ENCODE assay signal across 7 cellular contexts in the genomic region with DNA sequence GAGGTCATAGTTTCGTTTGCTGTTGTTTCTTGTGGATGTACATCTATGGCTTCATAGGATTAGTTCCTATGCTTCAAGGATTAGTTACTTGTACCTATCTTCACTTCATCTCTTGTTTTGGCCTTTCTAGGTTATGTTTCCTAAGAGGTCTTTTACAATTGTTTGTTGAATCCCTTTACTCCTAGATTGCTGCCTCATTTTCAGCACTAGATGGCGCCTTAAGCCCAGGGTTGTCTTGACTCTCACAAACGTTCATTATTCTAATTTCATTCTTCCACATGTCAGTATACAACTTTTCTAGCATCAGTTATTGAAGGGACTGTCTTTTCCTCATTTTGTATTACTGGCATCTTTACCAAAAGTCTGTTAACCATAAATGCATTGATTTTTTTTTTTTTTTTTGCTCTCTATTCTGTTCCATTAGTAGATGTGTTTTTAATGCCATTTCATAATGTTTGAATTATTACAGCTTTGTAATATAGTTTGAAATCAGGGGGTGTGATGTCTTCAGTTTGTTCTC. TPM values are rescaled to one million over a fixed set of nuclear protein-coding genes. Genes with fewer than 3 reads are reported as not detected.
A peak's percentile ranks its signal among the peaks of the same experiment; 100 is the strongest.
DNase-seq lines count a peak whose midpoint lies in the region; ATAC-seq, FAIRE-seq and TF ChIP-seq lines count a peak whose summit lies in the region.

No MANE protein-coding gene starts in this region.

- H3K4me3 ChIP-seq in GM06990 (replicated peaks; ENCODE audit: low read depth, low read length) = no peak overlapping the region
- no peak overlapping the region for H3K4me3 ChIP-seq in SK-N-MC
- H3K4me3 ChIP-seq in K562 = no peak overlapping the region
- no peak overlapping the region for H3K4me3 ChIP-seq in right lobe of liver

- POLR2A ChIA-PET in K562 (lab: Yijun Ruan, JAX) = interaction anchor here (0.5 kb wide), 1 partner anchor 204 kb away, joined by 3 read pairs; no protein-coding TSS in a partner anchor

- H3K9me3 ChIP-seq in SK-N-MC (ENCODE audit: low read depth, low read length) = no peaks in the 10 kb centered on the region
- H3K9me3 ChIP-seq in K562 (replicated peaks; ENCODE audit: control insufficient read depth, insufficient read depth, low read depth, low read length) = 0 out of 2 replicates have a peak, but pooled peaks cover 3% of the 10 kb centered on the region
- H3K9me3 ChIP-seq in right lobe of liver = no peaks in the 10 kb centered on the region

- H3K9ac ChIP-seq in SK-N-MC (ENCODE audit: insufficient read length) (no peak overlapping the region), K562 (ENCODE audit: insufficient read depth in 1 of 2, low read depth in 2 of 2, low read length in 2 of 2) (no peak overlapping the region)

- TF ChIP-seq CTCF in GM06990 (IDR thresholded peaks at IDR 0.05; ENCODE audit: insufficient read depth, low read length, poor library complexity, severe bottlenecking) = peak; percentile 70
- peak; percentile 66 to 78 (median 71); a peak in 5 of 6 replicates for TF ChIP-seq CTCF in K562 (IDR thresholded peaks at IDR 0.05 in 2 of 3, conservative IDR thresholded peaks at IDR 0.05 in 1 of 3; ENCODE audit: insufficient read depth in 2 of 3, low read depth in 1 of 3, low read length in 3 of 3)
- TF ChIP-seq CTCF in right lobe of liver (IDR thresholded peaks at IDR 0.05) = peak; percentile 58 to 82 (median 78)
- TF ChIP-seq CTCF in subcutaneous adipose tissue (IDR thresholded peaks at IDR 0.05; ENCODE audit: low read depth) = peak; percentile 100

- no peaks in the 10 kb centered on the region for H3K36me3 ChIP-seq in GM06990 (ENCODE audit: control insufficient read depth, insufficient read depth, low read length)
- no peaks in the 10 kb centered on the region for H3K36me3 ChIP-seq in SK-N-MC (ENCODE audit: insufficient read depth, low read length)
- H3K36me3 ChIP-seq in K562 (ENCODE audit: control insufficient read depth, insufficient read depth, low read length) = no peaks in the 10 kb centered on the region
- no peaks in the 10 kb centered on the region for H3K36me3 ChIP-seq in right lobe of liver

- H3K4me1 ChIP-seq in K562 (replicated peaks in 1 of 2; ENCODE audit: control insufficient read depth in 2 of 2, insufficient read depth in 2 of 2, low read length in 2 of 2) = no peaks in the 10 kb centered on the region
- no peaks in the 10 kb centered on the region for H3K4me1 ChIP-seq in right lobe of liver

- no peaks in the 10 kb centered on the region for H4K20me1 ChIP-seq in K562 (replicated peaks; ENCODE audit: control insufficient read depth, insufficient read depth, low read length)

- H3K4me2 ChIP-seq in K562 (ENCODE audit: insufficient read depth, low read length) = no peak overlapping the region

- ATAC-seq in K562 (peak; percentile 54; the same call in 1 of the 3 replicates), right lobe of liver (peak; percentile 53 to 76 (median 63)), GM21737 (IDR thresholded peaks at IDR 0.05; ENCODE audit: unreplicated experiment) (no peak)

- H3K9me1 ChIP-seq in K562 (ENCODE audit: control insufficient read depth, insufficient read depth, low read length) = no peaks in the 10 kb centered on the region

- BruUV-seq in K562 (replicated peaks; lab: Mats Ljungman, UMichigan) = no TSS peak

- H3K27ac ChIP-seq in SK-N-MC (no peak overlapping the region), K562 (ENCODE audit: extremely low read depth, low read depth, low read length) (no peak overlapping the region), right lobe of liver (no peak overlapping the region)

- TF ChIP-seq RAD21 in K562 (CRISPR knock-in tag; conservative IDR thresholded peaks at IDR 0.05 in 1 of 2, IDR thresholded peaks at IDR 0.05 in 1 of 2) = peak; percentile 74 to 93

- in situ Hi-C loops in K562 (cut with MboI) = loop anchor here (5.0 kb wide), 2 partner anchors 201 to 471 kb away; no protein-coding TSS in a partner anchor

- peak; percentile 89 for FAIRE-seq in K562 (lab: Jason Lieb, UNC)

- DNase-seq in GM06990 (ENCODE audit: extremely low read depth, insufficient read length) (peak; percentile 9), MV-4-11 (lab: John Stamatoyannopoulos, UW) (peak; percentile 49), SK-N-MC (ENCODE audit: low read depth, low spot score) (peak; percentile 47), K562 (ENCODE audit: extremely low read depth in 1 of 4, low spot score in 3 of 4) (peak; percentile 14 to 68 (median 16)), right lobe of liver (peak in 1 of 3 donors; percentile 51)

- WGBS in K562 (ENCODE audit: insufficient coverage, low coverage, missing lambda C conversion rate) = 0% methylated on average over 3 of the region's 3 CpGs
- 7% methylated on average over 3 of the region's 3 CpGs for WGBS in right lobe of liver (ENCODE audit: insufficient coverage, low coverage, low lambda C conversion rate, missing lambda C conversion rate)

- H3K27me3 ChIP-seq in GM06990 (replicated peaks; ENCODE audit: control insufficient read depth, insufficient read depth, low read length) = no peaks in the 10 kb centered on the region
- no peaks in the 10 kb centered on the region; a peak in 1 of 5 replicates for H3K27me3 ChIP-seq in K562 (ENCODE audit: control insufficient read depth in 2 of 2, insufficient read depth in 2 of 2, low read length in 2 of 2)
- no peaks in the 10 kb centered on the region for H3K27me3 ChIP-seq in right lobe of liver

- no peak for TF ChIP-seq EP300 in K562 (IDR thresholded peaks at IDR 0.05; ENCODE audit: low read length)

- no peak for TF ChIP-seq POLR2A in K562 (conservative IDR thresholded peaks at IDR 0.05)
- no peak for TF ChIP-seq POLR2A in right lobe of liver (IDR thresholded peaks at IDR 0.05)

- intact Hi-C loops in K562 (cut with micrococcal nuclease) = loop anchor here (1.0 kb wide), 3 partner anchors 201 to 473 kb away; no protein-coding TSS in a partner anchor
- intact Hi-C loops in right lobe of liver (cut with DNase I) = no loop called here

- H2AFZ ChIP-seq in K562 (ENCODE audit: low read depth, low read length) = no peak overlapping the region

- H3K79me2 ChIP-seq in K562 (ENCODE audit: control insufficient read depth, insufficient read depth, low read length) = no peaks in the 10 kb centered on the region

- CTCF ChIA-PET in K562 (lab: Yijun Ruan, JAX; ENCODE audit: low intra/inter-chr PET ratio) = interaction anchor here (0.6 to 2.2 kb wide), 7 partner anchors 81 to 1771 kb away, joined by 3 to 14 read pairs (median 5); no protein-coding TSS in a partner anchor

TF ChIP-seq in K562, 482 proteins besides CTCF, POLR2A, EP300 and RAD21 (continues in another document):
- TF ChIP-seq, protein P1, sequence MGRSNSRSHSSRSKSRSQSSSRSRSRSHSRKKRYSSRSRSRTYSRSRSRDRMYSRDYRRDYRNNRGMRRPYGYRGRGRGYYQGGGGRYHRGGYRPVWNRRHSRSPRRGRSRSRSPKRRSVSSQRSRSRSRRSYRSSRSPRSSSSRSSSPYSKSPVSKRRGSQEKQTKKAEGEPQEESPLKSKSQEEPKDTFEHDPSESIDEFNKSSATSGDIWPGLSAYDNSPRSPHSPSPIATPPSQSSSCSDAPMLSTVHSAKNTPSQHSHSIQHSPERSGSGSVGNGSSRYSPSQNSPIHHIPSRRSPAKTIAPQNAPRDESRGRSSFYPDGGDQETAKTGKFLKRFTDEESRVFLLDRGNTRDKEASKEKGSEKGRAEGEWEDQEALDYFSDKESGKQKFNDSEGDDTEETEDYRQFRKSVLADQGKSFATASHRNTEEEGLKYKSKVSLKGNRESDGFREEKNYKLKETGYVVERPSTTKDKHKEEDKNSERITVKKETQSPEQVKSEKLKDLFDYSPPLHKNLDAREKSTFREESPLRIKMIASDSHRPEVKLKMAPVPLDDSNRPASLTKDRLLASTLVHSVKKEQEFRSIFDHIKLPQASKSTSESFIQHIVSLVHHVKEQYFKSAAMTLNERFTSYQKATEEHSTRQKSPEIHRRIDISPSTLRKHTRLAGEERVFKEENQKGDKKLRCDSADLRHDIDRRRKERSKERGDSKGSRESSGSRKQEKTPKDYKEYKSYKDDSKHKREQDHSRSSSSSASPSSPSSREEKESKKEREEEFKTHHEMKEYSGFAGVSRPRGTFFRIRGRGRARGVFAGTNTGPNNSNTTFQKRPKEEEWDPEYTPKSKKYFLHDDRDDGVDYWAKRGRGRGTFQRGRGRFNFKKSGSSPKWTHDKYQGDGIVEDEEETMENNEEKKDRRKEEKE (IDR thresholded peaks at IDR 0.05; ENCODE audit: borderline replicate concordance in 1 of 2, control insufficient read depth in 1 of 2, low read depth in 2 of 2, low read length in 1 of 2) = peak in 1 of 2 experiments; percentile 78; a peak in 1 of 4 replicates
- TF ChIP-seq ARID2 (IDR thresholded peaks at IDR 0.05) (peak; percentile 86), RBM25 (IDR thresholded peaks at IDR 0.05; ENCODE audit: low read depth, low read length, severe bottlenecking) (no peak), STAG1 (CRISPR knock-in tag; IDR thresholded peaks at IDR 0.05; ENCODE audit: borderline replicate concordance) (peak; percentile 36; the same call in 1 of the 2 replicates)

RNA-seq across cellular contexts. Expression of a gene that starts 45.0 kb away (rescaled TPM):
- total RNA-seq in K562 (2011; cell fraction: chromatin; rRNA removed; ENCODE audit: low replicate concordance) = not detected in 2 replicates
- total RNA-seq in K562 (2011; cell fraction: nucleolus; rRNA removed) = not detected in 2 replicates
- not detected in 2 replicates for total RNA-seq in K562 (2011; cell fraction: nucleoplasm; rRNA removed)
- 0.23 TPM in 1 of 2 replicates, not detected in the other for total RNA-seq in K562 (2014; rRNA removed)
- not detected in 2 replicates for total RNA-seq in K562 (2014; rRNA removed; fragmentation: Illumina TruSeq; extraction: Trizol)
- total RNA-seq in K562 (2015; rRNA removed; fragmentation: Illumina TruSeq; extraction: Trizol) = not detected in 2 replicates
- total RNA-seq in K562 (2021) = not detected in 2 replicates
- 0.29 and 0.34 TPM in 2 replicates for polyA plus RNA-seq in K562 (2011; rRNA removed)
- polyA plus RNA-seq in K562 (2011; cell fraction: cytosol; rRNA removed) = not detected in 2 replicates
- not detected in 2 replicates for polyA plus RNA-seq in K562 (2011; cell fraction: nucleus; rRNA removed)
- 0.28 and 0.35 TPM in 2 replicates for polyA plus RNA-seq in K562 (2012)
- polyA plus RNA-seq in K562 (2014; fragmentation: Illumina TruSeq; extraction: Trizol) = not detected in 2 replicates
- under 1 TPM; 0.13 to 0.23 TPM for polyA plus RNA-seq in K562 (2014; fragmentation: Nextera tagmentation; extraction: Ambion mirVana)
- 0.24 TPM in 1 of 2 replicates, not detected in the other for polyA plus RNA-seq in K562 (2014; rRNA removed)
- polyA minus RNA-seq in K562 (2011; rRNA and poly(A)+ RNA removed) = 0.28 and 1.1 TPM in 2 replicates
- not detected in 2 replicates for polyA minus RNA-seq in K562 (2011; cell fraction: cytosol; rRNA and poly(A)+ RNA removed)
- polyA minus RNA-seq in K562 (2011; cell fraction: nucleus; rRNA and poly(A)+ RNA removed) = not detected in 2 replicates
- not detected for total RNA-seq in right lobe of liver
- total RNA-seq in subcutaneous adipose tissue = not detected
